Comparison of ENCODE assay signal across 21 cellular contexts in genomic region chr19:33953023-33953422, GRCh38.
"Had no signal": no experiment of that assay in that cellular context is flagged by ENCODE, and none has a peak within 500 bp of the region (broad histone marks: within the 10 kb centered on the region; RNA-seq: fewer than 3 reads in every experiment).

No MANE protein-coding gene starts in this region.

- H3K36me3 ChIP-seq: lower lobe of right lung, sigmoid colon, spleen, tibial artery, uterus had no signal

- H3K27me3 Mint-ChIP-seq: activated CD8-positive, alpha-beta memory T cell treated with anti-CD3 and anti-CD28 coated beads, Interleukin-2, amount 10 ng/mL, durations not matched to agents 7 days and 5 days had no signal

- H3K36me3 Mint-ChIP-seq: activated CD4-positive, alpha-beta memory T cell treated with anti-CD3 and anti-CD28 coated beads for 36 hours; activated CD8-positive, alpha-beta memory T cell treated with anti-CD3 and anti-CD28 coated beads, Interleukin-2, amount 10 ng/mL, durations not matched to agents 7 days and 5 days; activated naive CD8-positive, alpha-beta T cell; T-cell; WTC11 had no signal

- ATAC-seq: activated CD8-positive, alpha-beta memory T cell treated with anti-CD3 and anti-CD28 coated beads, Interleukin-2, amount 10 ng/mL, durations not matched to agents 7 days and 5 days; left colon; lower lobe of right lung; stimulated activated naive CD8-positive, alpha-beta T cell treated with anti-CD3 and anti-CD28 coated beads, Interleukin-15, Interleukin-2, amounts not matched to agents 100 U/mL and 50 U/mL, for 24 hours; T-cell had no signal

- H3K9me3 Mint-ChIP-seq: activated CD4-positive, alpha-beta memory T cell treated with anti-CD3 and anti-CD28 coated beads for 36 hours; T-cell; WTC11 had no signal

- H3K27ac ChIP-seq: dorsolateral prefrontal cortex, lower lobe of right lung, sigmoid colon, spleen, tibial artery, uterus had no signal

- H3K4me3 ChIP-seq: dorsolateral prefrontal cortex, lower lobe of right lung, sigmoid colon, spleen, tibial artery, uterus had no signal

- FAIRE-seq: islet of Langerhans had no signal

- H3K4me1 Mint-ChIP-seq: activated CD8-positive, alpha-beta memory T cell treated with anti-CD3 and anti-CD28 coated beads, Interleukin-2, amount 10 ng/mL, durations not matched to agents 7 days and 5 days; T-cell had no signal

- H3K27ac Mint-ChIP-seq: activated CD4-positive, alpha-beta memory T cell treated with anti-CD3 and anti-CD28 coated beads for 36 hours; activated CD8-positive, alpha-beta memory T cell treated with anti-CD3 and anti-CD28 coated beads, Interleukin-2, amount 10 ng/mL, durations not matched to agents 7 days and 5 days; activated naive CD8-positive, alpha-beta T cell; T-cell; WTC11 had no signal

- H3K9me3 ChIP-seq: lower lobe of right lung, sigmoid colon, spleen, tibial artery, uterus had no signal

- H3K4me1 ChIP-seq: lower lobe of right lung, sigmoid colon, spleen, tibial artery, uterus had no signal

- H3K4me3 Mint-ChIP-seq: activated CD4-positive, alpha-beta memory T cell treated with anti-CD3 and anti-CD28 coated beads for 36 hours; activated CD8-positive, alpha-beta memory T cell treated with anti-CD3 and anti-CD28 coated beads, Interleukin-2, amount 10 ng/mL, durations not matched to agents 7 days and 5 days; activated naive CD8-positive, alpha-beta T cell; T-cell; WTC11 had no signal

- H3K27me3 ChIP-seq: uterus had no signal

- DNase-seq: activated CD4-positive, alpha-beta memory T cell treated with anti-CD3 and anti-CD28 coated beads for 36 hours; activated CD4-positive, alpha-beta T cell treated with anti-CD3 and anti-CD28 coated beads for 4 hours; activated CD8-positive, alpha-beta memory T cell treated with anti-CD3 and anti-CD28 coated beads, Interleukin-2, amount 10 ng/mL, durations not matched to agents 7 days and 5 days; dorsolateral prefrontal cortex; foreskin melanocyte; glutamatergic neuron; hippocampal formation; left colon; lower lobe of right lung; occipital lobe; sigmoid colon; spleen; stimulated activated CD8-positive, alpha-beta memory T cell treated with anti-CD3 and anti-CD28 coated beads, Interleukin-4, amount 100 ng/mL, for 48 hours; stimulated activated naive CD8-positive, alpha-beta T cell treated with anti-CD3 and anti-CD28 coated beads, Interleukin-15, Interleukin-2, amounts not matched to agents 100 U/mL and 50 U/mL, for 24 hours; substantia nigra; T-cell; uterus had no signal
